9 cellular contexts compared by ENCODE assay signal in genomic region chr3:15055019-15055557, GRCh38. TPM values are rescaled to one million over a fixed set of nuclear protein-coding genes. Genes with fewer than 3 reads are reported as not detected.
A peak's percentile ranks its signal among the peaks of the same experiment; 100 is the strongest.
DNase-seq lines count a peak whose midpoint lies in the region; ATAC-seq, FAIRE-seq and TF ChIP-seq lines count a peak whose summit lies in the region.
"Had no signal": no experiment of that assay in that cellular context is flagged by ENCODE, and none has a peak within 500 bp of the region (broad histone marks: within the 10 kb centered on the region; RNA-seq: fewer than 3 reads in every experiment).

No MANE protein-coding gene starts in this region.

- DNase-seq in activated CD8-positive, alpha-beta memory T cell treated with anti-CD3 and anti-CD28 coated beads, Interleukin-2, amount 50 U/mL, for 24 hours (ENCODE audit: extremely low read depth) = peak; percentile 56
- DNase-seq in renal cortical epithelial cell (ENCODE audit: low read depth) = peak; percentile 21
- no peak for DNase-seq in gastrocnemius medialis
- DNase-seq in H54 (ENCODE audit: insufficient read length, low spot score) = no peak
- DNase-seq in esophagus squamous epithelium (lab: John Stamatoyannopoulos, UW) = no peak
- no peak for DNase-seq in thyroid gland

- H3K4me1 ChIP-seq in gastrocnemius medialis = no peaks in the 10 kb centered on the region
- H3K4me1 ChIP-seq in esophagus squamous epithelium = no peaks in the 10 kb centered on the region
- H3K4me1 ChIP-seq in thyroid gland = no peaks in the 10 kb centered on the region

- intact Hi-C loops in gastrocnemius medialis (cut with DNase I; ENCODE audit: low total_unique reads) = no loop called here
- intact Hi-C loops in esophagus squamous epithelium (cut with DNase I) = no loop called here
- intact Hi-C loops in thyroid gland (cut with DNase I) = loop anchor here (10.0 kb wide), 1 partner anchor 130 kb away; no protein-coding TSS in a partner anchor

- no peak for TF ChIP-seq CTCF in gastrocnemius medialis (IDR thresholded peaks at IDR 0.05 in 4 of 5, conservative IDR thresholded peaks at IDR 0.05 in 1 of 5)
- no peak for TF ChIP-seq CTCF in esophagus squamous epithelium (IDR thresholded peaks at IDR 0.05)
- no peak for TF ChIP-seq CTCF in thyroid gland (IDR thresholded peaks at IDR 0.05)

- H3K9me3 ChIP-seq in gastrocnemius medialis = no peaks in the 10 kb centered on the region
- no peaks in the 10 kb centered on the region for H3K9me3 ChIP-seq in esophagus squamous epithelium
- H3K9me3 ChIP-seq in thyroid gland = no peaks in the 10 kb centered on the region

- H3K36me3 ChIP-seq in gastrocnemius medialis (peaks cover 0 to 52% of the 10 kb centered on the region in 2 donors), esophagus squamous epithelium (peaks cover 3 to 100% (median 21%) of the 10 kb centered on the region in 3 donors), thyroid gland (peaks cover 31 to 42% of the 10 kb centered on the region in 2 donors)

- H3K4me3 ChIP-seq in gastrocnemius medialis = no peak overlapping the region
- H3K4me3 ChIP-seq in esophagus squamous epithelium = no peak overlapping the region
- H3K4me3 ChIP-seq in thyroid gland (replicated peaks in 1 of 3) = no peak overlapping the region

- H3K27ac ChIP-seq in gastrocnemius medialis = no peak overlapping the region
- no peak overlapping the region for H3K27ac ChIP-seq in esophagus squamous epithelium
- H3K27ac ChIP-seq in thyroid gland = no peak overlapping the region

- ATAC-seq in GM18508 (IDR thresholded peaks at IDR 0.05; ENCODE audit: insufficient read depth, unreplicated experiment) = peak; percentile 34
- ATAC-seq in HG03045 (IDR thresholded peaks at IDR 0.05; ENCODE audit: unreplicated experiment) = peak; percentile 51
- no peak for ATAC-seq in gastrocnemius medialis

- TF ChIP-seq POLR2A in gastrocnemius medialis (IDR thresholded peaks at IDR 0.05) (no peak), H54 (IDR thresholded peaks at IDR 0.05; ENCODE audit: low read depth, low read length) (no peak), esophagus squamous epithelium (IDR thresholded peaks at IDR 0.05) (no peak), thyroid gland (IDR thresholded peaks at IDR 0.05) (no peak)

- in situ Hi-C loops in gastrocnemius medialis (cut with MboI; ENCODE audit: low sequenced_read_pairs in 4 of 4) = loop anchor here in 3 of 4 donors (25.0 kb wide), 3 partner anchors 118 to 918 kb away; partner anchors contain the start of genes CCDC174 (in 2 of the 3), NR2C2 (in 2 of the 3) and TMEM43 (in 1 of the 3)

- H3K27me3 ChIP-seq in gastrocnemius medialis (no peaks in the 10 kb centered on the region), esophagus squamous epithelium (no peaks in the 10 kb centered on the region), thyroid gland (no peaks in the 10 kb centered on the region)

- WGBS in esophagus squamous epithelium, 2 donors = 76 to 77% methylated on average over 8 of the region's 8 CpGs
- WGBS in thyroid gland, 2 donors = 93 to 95% methylated on average over 8 of the region's 8 CpGs

- FAIRE-seq in H54 (lab: Jason Lieb, UNC) = no peak
- FAIRE-seq: H1 had no signal

RNA-seq across cellular contexts. Expression of gene MRPS25, which starts 10.0 kb away (rescaled TPM):
- total RNA-seq in renal cortical epithelial cell (13.2 and 31.0 TPM in 2 replicates), gastrocnemius medialis (10 to 100 TPM; 71.4 to 88.6 (median 73.9) TPM), esophagus squamous epithelium (10 to 100 TPM; 23.9 to 39.2 (median 29.5) TPM), thyroid gland (10 to 100 TPM; 63.3 to 91.6 (median 79.8) TPM)

RNA-seq across cellular contexts. Expression of gene RBSN, which starts 43.9 kb away (rescaled TPM):
- 14.1 and 24.7 TPM in 2 replicates for total RNA-seq in renal cortical epithelial cell
- total RNA-seq in gastrocnemius medialis = 10 to 100 TPM; 26.8 to 42.6 (median 28.6) TPM
- total RNA-seq in esophagus squamous epithelium = 10 to 100 TPM; 16.0 to 25.0 (median 18.2) TPM
- total RNA-seq in thyroid gland = 10 to 100 TPM; 45.0 to 56.1 (median 52.0) TPM

Comparison
In these comparisons a context has a peak if more than half of its experiments do, and no peak if none do; other contexts are left out.
1. ATAC-seq: peak in GM18508 (single experiment) and HG03045 (single experiment); none in gastrocnemius medialis (0 of 2).
2. DNase-seq: peak in activated CD8-positive, alpha-beta memory T cell treated with anti-CD3 and anti-CD28 coated beads, Interleukin-2, amount 50 U/mL, for 24 hours (single experiment) and renal cortical epithelial cell (single experiment); none in gastrocnemius medialis (0 of 2), H54 (single experiment), esophagus squamous epithelium (single experiment) and thyroid gland (0 of 2).